Comparison of ENCODE assay signal across 21 cellular contexts in the genomic region with DNA sequence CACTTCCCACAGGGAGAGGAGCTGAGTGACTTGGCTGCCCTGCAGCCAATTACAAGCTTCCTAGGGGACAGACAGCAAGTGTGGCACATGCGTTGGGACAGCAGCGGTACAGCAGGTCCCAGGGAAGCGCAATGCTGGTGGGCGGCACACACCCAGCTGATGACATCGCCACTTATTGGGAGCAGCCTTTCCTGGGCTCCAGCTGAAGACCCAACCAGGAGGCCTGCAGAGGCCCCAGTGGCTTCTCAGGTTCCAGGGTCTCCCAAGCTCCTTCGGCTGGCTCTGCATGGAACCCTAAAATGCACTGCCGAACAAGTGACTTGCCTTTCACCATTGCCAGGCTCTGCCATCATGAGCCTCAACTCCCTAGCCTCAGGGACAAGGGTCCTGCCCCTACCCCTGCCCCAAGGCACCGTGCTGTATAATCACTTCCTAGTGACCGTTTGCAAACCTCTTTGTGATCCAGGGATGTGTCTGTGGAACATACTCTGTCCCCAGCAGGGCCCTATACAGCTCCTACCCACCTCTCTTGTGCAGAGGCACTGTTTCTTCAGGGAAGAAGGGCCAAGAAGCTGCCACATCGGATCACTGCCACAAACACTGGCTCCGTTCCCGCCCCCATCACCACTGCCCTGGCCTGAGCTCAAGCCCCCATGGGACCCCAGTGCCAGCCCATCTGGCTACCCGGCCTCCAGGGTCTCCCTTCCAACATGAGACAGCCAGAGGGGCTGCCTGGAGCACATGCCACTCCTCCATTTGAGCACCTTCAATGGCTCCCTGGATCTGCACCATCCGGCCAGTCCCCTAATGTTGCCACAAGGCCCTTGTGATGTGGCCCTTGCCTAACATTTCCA. TPM values are rescaled to one million over a fixed set of nuclear protein-coding genes. Genes with fewer than 3 reads are reported as not detected.
DNase-seq lines count a peak whose midpoint lies in the region; FAIRE-seq and TF ChIP-seq lines count a peak whose summit lies in the region.
"Had no signal": no experiment of that assay in that cellular context is flagged by ENCODE, and none has a peak within 500 bp of the region (broad histone marks: within the 10 kb centered on the region; RNA-seq: fewer than 3 reads in every experiment).

No MANE protein-coding gene starts in this region.

- H3K4me3 ChIP-seq in HEK293 (ENCODE audit: low read depth, low read length) = no peak overlapping the region
- no peak overlapping the region for H3K4me3 ChIP-seq in bronchial epithelial cell (ENCODE audit: low read depth, low read length)
- no peak overlapping the region for H3K4me3 ChIP-seq in breast epithelium
- H3K4me3 ChIP-seq: GM23338, HAP-1 had no signal

- peak; percentile 60 for FAIRE-seq in bronchial epithelial cell (lab: Jason Lieb, UNC)
- FAIRE-seq: GM12891, GM18507, H54 had no signal

- no peaks in the 10 kb centered on the region for H3K4me1 ChIP-seq in HEK293 (ENCODE audit: control insufficient read depth, insufficient read depth, low read length)
- no peaks in the 10 kb centered on the region for H3K4me1 ChIP-seq in breast epithelium
- H3K4me1 ChIP-seq: HAP-1 had no signal

- TF ChIP-seq POLR2A in breast epithelium (IDR thresholded peaks at IDR 0.05) = no peak

- H3K27me3 ChIP-seq in bronchial epithelial cell (ENCODE audit: control insufficient read depth, insufficient read depth, low read length) (peaks cover 3% of the 10 kb centered on the region), breast epithelium (no peaks in the 10 kb centered on the region)

- no peak for TF ChIP-seq CTCF in HEK293 (tag by site-specific recombination; IDR thresholded peaks at IDR 0.05)
- no peak for TF ChIP-seq CTCF in bronchial epithelial cell (IDR thresholded peaks at IDR 0.05; ENCODE audit: insufficient read depth, low read length, severe bottlenecking)
- TF ChIP-seq CTCF in breast epithelium (IDR thresholded peaks at IDR 0.05) = no peak

- H3K9me3 ChIP-seq in HEK293 (ENCODE audit: control insufficient read depth, insufficient read depth, low read depth, low read length) (no peaks in the 10 kb centered on the region), breast epithelium (no peaks in the 10 kb centered on the region)
- H3K9me3 ChIP-seq: HAP-1 had no signal

- H3K27ac ChIP-seq in HEK293 (ENCODE audit: extremely low read depth, low read depth, low read length) (no peak overlapping the region), substantia nigra (ENCODE audit: low read depth, low read length, poor library complexity, severe bottlenecking) (no peak overlapping the region), breast epithelium (no peak overlapping the region)

- CTCF ChIA-PET in HEK293 (lab: Yijun Ruan, JAX) = interaction anchor here (0.7 to 7.5 kb wide), 8 partner anchors 8 to 168 kb away, joined by 3 to 170 read pairs (median 4); no protein-coding TSS in a partner anchor

- DNase-seq in bronchial epithelial cell (ENCODE audit: low read depth) (no peak), islet precursor cell (peak; percentile 47), posterior vena cava (ENCODE audit: low spot score) (peak; percentile 75), SIG-M5 (lab: John Stamatoyannopoulos, UW) (no peak), substantia nigra (lab: John Stamatoyannopoulos, UW) (no peak), breast epithelium (ENCODE audit: low spot score in 2 of 2) (no peak), NCI-H1436 treated with DMSO at 0.1 percent for 48 hours (lab: John Stamatoyannopoulos, UW) (no peak)
- DNase-seq: C1 segment of cervical spinal cord; Calu3; CD4-positive, alpha-beta memory T cell; COR-L47; DMS53; DMS79 treated with DMSO at 0.1 percent for 48 hours; GF-D8 had no signal

- POLR2A ChIA-PET in HEK293 (lab: Yijun Ruan, JAX) = no interaction called here

- no peaks in the 10 kb centered on the region for H3K36me3 ChIP-seq in HEK293 (ENCODE audit: control insufficient read depth in 2 of 2, insufficient read depth in 1 of 2, low read length in 2 of 2)
- H3K36me3 ChIP-seq in bronchial epithelial cell (ENCODE audit: control insufficient read depth, insufficient read depth, low read length) = no peaks in the 10 kb centered on the region
- no peaks in the 10 kb centered on the region for H3K36me3 ChIP-seq in breast epithelium
- H3K36me3 ChIP-seq: HAP-1 had no signal

- intact Hi-C loops in posterior vena cava (cut with DNase I) = loop anchor here in 1 of 2 donors (5.0 kb wide), 1 partner anchor 133 kb away; no protein-coding TSS in a partner anchor
- intact Hi-C loops in breast epithelium (cut with DNase I; ENCODE audit: low total_unique reads) = no loop called here

TF ChIP-seq in HEK293, 187 proteins besides CTCF, POLR2A, EP300 and RAD21:
- TF ChIP-seq ZNF670 (tag by site-specific recombination; IDR thresholded peaks at IDR 0.05; ENCODE audit: low read depth) (no peak), ZFHX2 (tag by site-specific recombination; conservative IDR thresholded peaks at IDR 0.05) (peak; percentile 50; the same call in 1 of the 2 replicates), EGR2 (tag by site-specific recombination; IDR thresholded peaks at IDR 0.05; ENCODE audit: low read depth) (peak; percentile 31; the same call in 1 of the 2 replicates), ZNF146 (tag by site-specific recombination; IDR thresholded peaks at IDR 0.05) (no peak), RBAK (tag by site-specific recombination; IDR thresholded peaks at IDR 0.05) (no peak), ZNF544 (tag by site-specific recombination; IDR thresholded peaks at IDR 0.05) (no peak), ZNF843 (tag by site-specific recombination; IDR thresholded peaks at IDR 0.05) (no peak), ZNF423 (tag by site-specific recombination; IDR thresholded peaks at IDR 0.05) (no peak), ZNF623 (tag by site-specific recombination; IDR thresholded peaks at IDR 0.05) (no peak), ZNF558 (tag by site-specific recombination; IDR thresholded peaks at IDR 0.05) (no peak), ZNF214 (tag by site-specific recombination; IDR thresholded peaks at IDR 0.05; ENCODE audit: borderline replicate concordance) (no peak), ZNF366 (tag by site-specific recombination; conservative IDR thresholded peaks at IDR 0.05) (no peak), ZNF350 (tag by site-specific recombination; IDR thresholded peaks at IDR 0.05) (no peak), ZBTB48 (tag by site-specific recombination; IDR thresholded peaks at IDR 0.05) (no peak)
- TF ChIP-seq, protein P1, sequence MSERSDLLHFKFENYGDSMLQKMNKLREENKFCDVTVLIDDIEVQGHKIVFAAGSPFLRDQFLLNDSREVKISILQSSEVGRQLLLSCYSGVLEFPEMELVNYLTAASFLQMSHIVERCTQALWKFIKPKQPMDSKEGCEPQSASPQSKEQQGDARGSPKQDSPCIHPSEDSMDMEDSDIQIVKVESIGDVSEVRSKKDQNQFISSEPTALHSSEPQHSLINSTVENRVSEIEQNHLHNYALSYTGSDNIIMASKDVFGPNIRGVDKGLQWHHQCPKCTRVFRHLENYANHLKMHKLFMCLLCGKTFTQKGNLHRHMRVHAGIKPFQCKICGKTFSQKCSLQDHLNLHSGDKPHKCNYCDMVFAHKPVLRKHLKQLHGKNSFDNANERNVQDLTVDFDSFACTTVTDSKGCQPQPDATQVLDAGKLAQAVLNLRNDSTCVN (tag by site-specific recombination; optimal IDR thresholded peaks at IDR 0.05) = no peak
- TF ChIP-seq, protein P2, sequence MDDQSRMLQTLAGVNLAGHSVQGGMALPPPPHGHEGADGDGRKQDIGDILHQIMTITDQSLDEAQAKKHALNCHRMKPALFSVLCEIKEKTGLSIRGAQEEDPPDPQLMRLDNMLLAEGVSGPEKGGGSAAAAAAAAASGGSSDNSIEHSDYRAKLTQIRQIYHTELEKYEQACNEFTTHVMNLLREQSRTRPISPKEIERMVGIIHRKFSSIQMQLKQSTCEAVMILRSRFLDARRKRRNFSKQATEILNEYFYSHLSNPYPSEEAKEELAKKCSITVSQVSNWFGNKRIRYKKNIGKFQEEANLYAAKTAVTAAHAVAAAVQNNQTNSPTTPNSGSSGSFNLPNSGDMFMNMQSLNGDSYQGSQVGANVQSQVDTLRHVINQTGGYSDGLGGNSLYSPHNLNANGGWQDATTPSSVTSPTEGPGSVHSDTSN (CRISPR knock-in tag; IDR thresholded peaks at IDR 0.05) = no peak
- TF ChIP-seq, protein P3, sequence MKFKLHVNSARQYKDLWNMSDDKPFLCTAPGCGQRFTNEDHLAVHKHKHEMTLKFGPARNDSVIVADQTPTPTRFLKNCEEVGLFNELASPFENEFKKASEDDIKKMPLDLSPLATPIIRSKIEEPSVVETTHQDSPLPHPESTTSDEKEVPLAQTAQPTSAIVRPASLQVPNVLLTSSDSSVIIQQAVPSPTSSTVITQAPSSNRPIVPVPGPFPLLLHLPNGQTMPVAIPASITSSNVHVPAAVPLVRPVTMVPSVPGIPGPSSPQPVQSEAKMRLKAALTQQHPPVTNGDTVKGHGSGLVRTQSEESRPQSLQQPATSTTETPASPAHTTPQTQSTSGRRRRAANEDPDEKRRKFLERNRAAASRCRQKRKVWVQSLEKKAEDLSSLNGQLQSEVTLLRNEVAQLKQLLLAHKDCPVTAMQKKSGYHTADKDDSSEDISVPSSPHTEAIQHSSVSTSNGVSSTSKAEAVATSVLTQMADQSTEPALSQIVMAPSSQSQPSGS (tag by site-specific recombination; IDR thresholded peaks at IDR 0.05; ENCODE audit: low read depth) = peak; percentile 21; the same call in 1 of the 2 replicates

RNA-seq across cellular contexts. Expression of a gene that starts 19.3 kb away (rescaled TPM):
- under 0.01 and 0.51 TPM in 2 replicates for total RNA-seq in bronchial epithelial cell
- total RNA-seq in posterior vena cava = under 1 TPM; 0.23 to 0.33 TPM
- total RNA-seq in breast epithelium = under 1 TPM; under 0.01 to 0.44 (median 0.16) TPM
- total RNA-seq: A172, Calu3 had no signal

Comparison
In these comparisons a context has a peak if more than half of its experiments do, and no peak if none do; other contexts are left out.
1. DNase-seq: peak in islet precursor cell (single experiment) and posterior vena cava (single experiment); none in bronchial epithelial cell (single experiment), SIG-M5 (single experiment), substantia nigra (0 of 49), breast epithelium (0 of 2) and NCI-H1436 treated with DMSO at 0.1 percent for 48 hours (single experiment).